ENCODE assay signal across 8 cellular contexts in genomic region chr16:26563018-26563417, GRCh38.
"Had no signal": no experiment of that assay in that cellular context is flagged by ENCODE, and none has a peak within 500 bp of the region (broad histone marks: within the 10 kb centered on the region; RNA-seq: fewer than 3 reads in every experiment).

No MANE protein-coding gene starts in this region.

- DNase-seq: GDM1, GF-D8 had no signal

- H3K4me3 ChIP-seq: GM12878 had no signal

- FAIRE-seq: G401.6, GM12878, GM12891, GM12892, GM18507, GM19239 had no signal

- ATAC-seq: GM12878 had no signal
